Comparison of ENCODE assay signal across 8 cellular contexts in genomic region chr11:64449381-64450167, GRCh38.
DNase-seq lines count a peak whose midpoint lies in the region; ATAC-seq and TF ChIP-seq lines count a peak whose summit lies in the region.

No MANE protein-coding gene starts in this region.

- no peaks in the 10 kb centered on the region for H3K9me3 ChIP-seq in sigmoid colon

- no peak for TF ChIP-seq POLR2A in sigmoid colon (IDR thresholded peaks at IDR 0.05)

- peaks cover 0 to 3% (median 0%) of the 10 kb centered on the region in 3 donors for H3K27me3 ChIP-seq in sigmoid colon

- peak; percentile 55 for ATAC-seq in GM19452 (IDR thresholded peaks at IDR 0.05; ENCODE audit: unreplicated experiment)
- no peak for ATAC-seq in HG03442 (IDR thresholded peaks at IDR 0.05; ENCODE audit: unreplicated experiment)

- peak overlapping the region in 3 of 4 donors; percentile 26 to 42 (median 40) for H3K4me3 ChIP-seq in sigmoid colon

- peaks cover 0 to 25% (median 14%) of the 10 kb centered on the region in 4 donors for H3K4me1 ChIP-seq in sigmoid colon

- peak overlapping the region in 1 of 4 donors; percentile 20 for H3K27ac ChIP-seq in sigmoid colon

- no peak for TF ChIP-seq EP300 in sigmoid colon (IDR thresholded peaks at IDR 0.05)

- 8 to 23% methylated on average over 31 of the region's 31 CpGs for WGBS in sigmoid colon, 2 donors

- H3K36me3 ChIP-seq in sigmoid colon = no peaks in the 10 kb centered on the region

- intact Hi-C loops in sigmoid colon (cut with DNase I) = loop anchor here (2.0 kb wide), 1 partner anchor 203 kb away; no protein-coding TSS in a partner anchor

- DNase-seq in Ammon's horn (ENCODE audit: low spot score) (peak; percentile 65), NCI-H146 treated with DMSO at 0.1 percent for 48 hours (lab: John Stamatoyannopoulos, UW; ENCODE audit: unreplicated experiment) (peak; percentile 65), T1000 (lab: John Stamatoyannopoulos, UW) (peak; percentile 46), astrocyte of the hippocampus (ENCODE audit: low read depth, low spot score) (peak; percentile 79), iPS DF 4.7 (ENCODE audit: extremely low read depth, low spot score) (peak; percentile 64), sigmoid colon (peak; percentile 66)

- peak in 3 of 4 experiments; percentile 51 to 61 (median 59) for TF ChIP-seq CTCF in sigmoid colon (IDR thresholded peaks at IDR 0.05)
